ENCODE assay signal across 16 cellular contexts in the genomic region with DNA sequence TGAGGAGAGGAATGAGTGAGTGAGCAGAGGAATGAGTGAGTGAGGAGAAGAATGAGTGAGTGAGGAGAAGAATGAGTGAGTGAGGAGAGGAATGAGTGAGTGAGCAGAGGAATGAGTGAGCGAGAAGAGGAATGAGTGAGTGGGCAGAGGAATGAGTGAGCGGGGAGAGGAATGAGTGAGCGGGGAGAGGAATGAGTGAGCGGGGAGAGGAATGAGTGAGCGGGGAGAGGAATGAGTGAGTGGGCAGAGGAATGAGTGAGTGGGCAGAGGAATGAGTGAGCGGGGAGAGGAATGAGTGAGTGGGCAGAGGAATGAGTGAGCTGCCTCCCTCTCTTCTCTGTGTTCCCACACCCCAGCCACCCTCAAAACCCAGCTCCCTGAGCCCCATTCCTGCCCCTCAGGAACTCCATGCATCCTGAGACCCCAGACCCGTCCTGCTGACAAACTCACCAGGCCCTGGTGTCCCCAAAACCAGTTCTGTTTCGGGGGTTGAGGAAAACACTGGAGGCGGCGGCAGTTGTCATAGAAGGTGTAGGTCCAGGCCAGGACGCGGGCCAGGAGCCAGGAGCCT. TPM values are rescaled to one million over a fixed set of nuclear protein-coding genes. Genes with fewer than 3 reads are reported as not detected.
"Had no signal": no experiment of that assay in that cellular context is flagged by ENCODE, and none has a peak within 500 bp of the region (broad histone marks: within the 10 kb centered on the region; RNA-seq: fewer than 3 reads in every experiment).

No MANE protein-coding gene starts in this region.

RNA-seq across cellular contexts. Expression of gene CYP4F11, which starts 0.5 kb away (rescaled TPM):
- total RNA-seq: activated B cell treated with CpG ODN at 0.5 μM for 24 hours; activated CD8-positive, alpha-beta memory T cell treated with anti-CD3 and anti-CD28 coated beads, Interleukin-2, amount 10 ng/mL, durations not matched to agents 7 days and 5 days; activated T-helper 1 cell treated with anti-CD3 and anti-CD28 coated beads, Interleukin-12 subunit alpha, Interleukin-12 subunit beta, Interleukin-2, Interleukin-4 antibody, amounts not matched to agents 30 ng/mL and 10 ng/mL and 1 ng/mL, durations not matched to agents 14 hours and 24 hours and 36 hours; fibroblast of lung; myocyte; osteoblast; SJSA1 had no signal
- polyA plus RNA-seq: fibroblast of lung, neural cell had no signal

RNA-seq across cellular contexts. Expression of gene OR10H4, which starts 15.0 kb away (rescaled TPM):
- total RNA-seq: activated B cell treated with CpG ODN at 0.5 μM for 24 hours; activated CD8-positive, alpha-beta memory T cell treated with anti-CD3 and anti-CD28 coated beads, Interleukin-2, amount 10 ng/mL, durations not matched to agents 7 days and 5 days; activated T-helper 1 cell treated with anti-CD3 and anti-CD28 coated beads, Interleukin-12 subunit alpha, Interleukin-12 subunit beta, Interleukin-2, Interleukin-4 antibody, amounts not matched to agents 30 ng/mL and 10 ng/mL and 1 ng/mL, durations not matched to agents 14 hours and 24 hours and 36 hours; colonic mucosa; fibroblast of lung; lower leg skin; mesenteric fat pad; myocyte; osteoblast; sigmoid colon; SJSA1; spleen; subcutaneous adipose tissue; upper lobe of left lung had no signal
- polyA plus RNA-seq: adipose tissue, fibroblast of lung, neural cell, sigmoid colon, spleen had no signal

RNA-seq across cellular contexts. Expression of gene CYP4F2, which starts 36.0 kb away (rescaled TPM):
- total RNA-seq: activated B cell treated with CpG ODN at 0.5 μM for 24 hours; activated CD8-positive, alpha-beta memory T cell treated with anti-CD3 and anti-CD28 coated beads, Interleukin-2, amount 10 ng/mL, durations not matched to agents 7 days and 5 days; activated T-helper 1 cell treated with anti-CD3 and anti-CD28 coated beads, Interleukin-12 subunit alpha, Interleukin-12 subunit beta, Interleukin-2, Interleukin-4 antibody, amounts not matched to agents 30 ng/mL and 10 ng/mL and 1 ng/mL, durations not matched to agents 14 hours and 24 hours and 36 hours; fibroblast of lung; mesenteric fat pad; myocyte; osteoblast; sigmoid colon; SJSA1; subcutaneous adipose tissue had no signal
- polyA plus RNA-seq: fibroblast of lung, neural cell, spleen had no signal
